Comparison of ENCODE assay signal across 8 cellular contexts in the genomic region with DNA sequence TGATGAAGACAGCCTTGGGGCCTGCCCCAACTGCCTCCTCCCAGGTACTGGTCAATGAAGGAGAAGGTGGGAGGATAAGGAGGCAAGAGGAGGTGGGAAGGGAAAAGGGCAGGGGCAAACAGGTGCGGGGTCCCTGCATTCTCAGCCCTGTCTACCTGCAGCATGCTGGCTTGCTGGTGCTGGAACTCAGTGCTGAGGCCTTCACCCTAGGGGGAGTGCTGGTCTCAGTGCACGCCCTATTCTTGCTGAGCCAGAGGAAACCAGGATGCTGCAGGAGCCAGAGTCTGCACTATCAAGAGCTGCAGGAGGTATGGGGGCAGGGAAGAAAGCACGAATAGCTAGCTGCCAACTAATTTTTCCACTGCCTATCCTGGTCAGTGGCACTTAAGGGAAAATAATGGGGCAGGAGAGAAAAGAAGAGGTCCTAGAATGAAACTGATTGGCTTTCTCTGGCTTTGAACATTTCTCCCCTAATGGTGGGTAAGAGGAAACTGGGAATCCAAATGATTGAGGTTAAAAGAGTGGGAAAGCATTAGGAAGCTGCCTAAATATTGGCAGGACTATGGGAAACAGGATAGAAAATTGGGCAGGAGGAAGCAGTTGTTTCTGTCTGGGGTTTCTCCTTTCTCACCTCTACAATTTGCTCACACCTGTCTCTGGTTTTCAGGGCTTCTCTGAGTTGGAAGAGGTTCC. TPM values are rescaled to one million over a fixed set of nuclear protein-coding genes. Genes with fewer than 3 reads are reported as not detected.
DNase-seq lines count a peak whose midpoint lies in the region; ATAC-seq and TF ChIP-seq lines count a peak whose summit lies in the region.

No MANE protein-coding gene starts in this region.

- no peak overlapping the region for H3K27ac ChIP-seq in HEK293 (ENCODE audit: extremely low read depth, low read depth, low read length)
- peak overlapping the region; percentile 99 for H3K27ac ChIP-seq in angular gyrus (ENCODE audit: low read depth, low read length)
- peak overlapping the region; percentile 13 for H3K27ac ChIP-seq in mesendoderm (ENCODE audit: low read depth, low read length)

- H2AK5ac ChIP-seq in mesendoderm (ENCODE audit: low read length), result no peak overlapping the region

- peak overlapping the region; percentile 79 for H3K9ac ChIP-seq in mesendoderm (ENCODE audit: low read length)

- peak overlapping the region; percentile 59 for H3K4ac ChIP-seq in mesendoderm (ENCODE audit: low read depth, low read length)

- peak overlapping the region; percentile 4 for H2BK15ac ChIP-seq in mesendoderm (replicated peaks; ENCODE audit: low read depth)

- no peak overlapping the region for H2BK5ac ChIP-seq in mesendoderm (ENCODE audit: low read length)

- H4K8ac ChIP-seq in mesendoderm (ENCODE audit: low read depth, low read length), result no peak overlapping the region

- no peak overlapping the region for H3K23ac ChIP-seq in mesendoderm (ENCODE audit: low read length)

- DNase-seq in BE2C (no peak), mesendoderm (peak; percentile 73)

- H2BK120ac ChIP-seq in mesendoderm (ENCODE audit: low read depth, low read length), result no peak overlapping the region

- ATAC-seq in GM19467 (IDR thresholded peaks at IDR 0.05; ENCODE audit: unreplicated experiment) (no peak), HG03159 (IDR thresholded peaks at IDR 0.05; ENCODE audit: unreplicated experiment) (no peak), HG02623 (IDR thresholded peaks at IDR 0.05; ENCODE audit: unreplicated experiment) (no peak), GM21528 (IDR thresholded peaks at IDR 0.05; ENCODE audit: low FRiP score, unreplicated experiment) (no peak)

- no peaks in the 10 kb centered on the region for H3K79me2 ChIP-seq in mesendoderm (ENCODE audit: control insufficient read depth, insufficient read depth, low read length)

- H3K36me3 ChIP-seq in BE2C (no peaks in the 10 kb centered on the region), HEK293 (ENCODE audit: control insufficient read depth in 2 of 2, insufficient read depth in 1 of 2, low read length in 2 of 2) (no peaks in the 10 kb centered on the region), mesendoderm (ENCODE audit: control insufficient read depth, insufficient read depth, low read length) (no peaks in the 10 kb centered on the region)

- no peaks in the 10 kb centered on the region for H3K79me1 ChIP-seq in mesendoderm (ENCODE audit: low read length)

- peak overlapping the region; percentile 78 for H3K4me3 ChIP-seq in BE2C (ENCODE audit: low read depth, low read length)
- H3K4me3 ChIP-seq in HEK293 (ENCODE audit: low read depth, low read length), result no peak overlapping the region; the same call in 1 of the 2 replicates
- no peak overlapping the region for H3K4me3 ChIP-seq in mesendoderm (ENCODE audit: low read length)

- no peak overlapping the region for H4K5ac ChIP-seq in mesendoderm (ENCODE audit: low read length)

- no peaks in the 10 kb centered on the region for H3K27me3 ChIP-seq in BE2C
- no peaks in the 10 kb centered on the region for H3K27me3 ChIP-seq in mesendoderm (ENCODE audit: insufficient read depth, low read length, poor library complexity)

- H3K9me3 ChIP-seq in BE2C (no peaks in the 10 kb centered on the region), HEK293 (ENCODE audit: control insufficient read depth, insufficient read depth, low read depth, low read length) (no peaks in the 10 kb centered on the region)

- CTCF ChIA-PET in HEK293 (lab: Yijun Ruan, JAX), result interaction anchor here (0.5 to 10.4 kb wide), 16 partner anchors 9 to 465 kb away, joined by 3 to 175 read pairs (median 13); a partner anchor contains a TSS

- H3K4me1 ChIP-seq in BE2C, result peaks cover 35% of the 10 kb centered on the region
- peaks cover 25% of the 10 kb centered on the region for H3K4me1 ChIP-seq in HEK293 (ENCODE audit: control insufficient read depth, insufficient read depth, low read length)
- peaks cover 14% of the 10 kb centered on the region for H3K4me1 ChIP-seq in mesendoderm (ENCODE audit: control insufficient read depth, low read depth, low read length)

- POLR2A ChIA-PET in HEK293 (lab: Yijun Ruan, JAX), result interaction anchor here (1.3 to 3.2 kb wide), 4 partner anchors 11 to 88 kb away, joined by 3 to 29 read pairs (median 10); a partner anchor contains a TSS

- no CpG with 5 or more reads among the region's 3 CpGs for WGBS in mesendoderm (ENCODE audit: extremely low coverage, insufficient coverage, low lambda C conversion rate)

- TF ChIP-seq CTCF in BE2C (IDR thresholded peaks at IDR 0.05; ENCODE audit: low read depth, low read length) (no peak), HEK293 (tag by site-specific recombination; IDR thresholded peaks at IDR 0.05) (no peak)

- peak overlapping the region; percentile 82 for H3K18ac ChIP-seq in mesendoderm (ENCODE audit: low read length)

- peak overlapping the region; percentile 1 for H3K4me2 ChIP-seq in mesendoderm (ENCODE audit: low read length)

- H3K56ac ChIP-seq in mesendoderm (ENCODE audit: low read length), result peak overlapping the region; percentile 90

TF ChIP-seq in HEK293, 187 proteins besides CTCF, POLR2A, EP300 and RAD21:
- TF ChIP-seq GLIS1 (tag by site-specific recombination; IDR thresholded peaks at IDR 0.05), result peak; percentile 56; the same call in 1 of the 2 replicates
- no peak for TF ChIP-seq ZNF324 (tag by site-specific recombination; IDR thresholded peaks at IDR 0.05)
- TF ChIP-seq ZIC2 (tag by site-specific recombination; IDR thresholded peaks at IDR 0.05), result peak; percentile 64
- TF ChIP-seq ZNF521 (tag by site-specific recombination; IDR thresholded peaks at IDR 0.05), result no peak
- TF ChIP-seq ZSCAN16 (tag by site-specific recombination; IDR thresholded peaks at IDR 0.05), result no peak
- TF ChIP-seq ZNF391 (tag by site-specific recombination; IDR thresholded peaks at IDR 0.05; ENCODE audit: borderline replicate concordance, low read depth), result no peak
- no peak for TF ChIP-seq ZNF510 (tag by site-specific recombination; IDR thresholded peaks at IDR 0.05; ENCODE audit: insufficient replicate concordance)

RNA-seq across cellular contexts. Expression of a gene that starts 1.8 kb away (rescaled TPM):
- 4.6 TPM for polyA plus RNA-seq in BE2C (2012; ENCODE audit: insufficient read depth, insufficient read length, low read depth)
- 1.1 TPM for polyA plus RNA-seq in mesendoderm (2013, experiment 1 of 2)
- polyA plus RNA-seq in mesendoderm (2013, experiment 2 of 2), result 1.2 TPM

RNA-seq across cellular contexts. Expression of a gene that starts 4.2 kb away (rescaled TPM):
- polyA plus RNA-seq in BE2C (2012; ENCODE audit: insufficient read depth, insufficient read length, low read depth), result 78.8 TPM
- polyA plus RNA-seq in mesendoderm (2013, experiment 1 of 2), result 43.6 TPM
- polyA plus RNA-seq in mesendoderm (2013, experiment 2 of 2), result 45.1 TPM

RNA-seq across cellular contexts. Expression of a gene that starts 32.5 kb away (rescaled TPM):
- 41.9 TPM for polyA plus RNA-seq in BE2C (2012; ENCODE audit: insufficient read depth, insufficient read length, low read depth)
- polyA plus RNA-seq in mesendoderm (2013, experiment 1 of 2), result 29.5 TPM
- polyA plus RNA-seq in mesendoderm (2013, experiment 2 of 2), result 26.2 TPM

RNA-seq across cellular contexts. Expression of a gene that starts 45.0 kb away (rescaled TPM):
- polyA plus RNA-seq in BE2C (2012; ENCODE audit: insufficient read depth, insufficient read length, low read depth), result not detected
- not detected for polyA plus RNA-seq in mesendoderm (2013, experiment 1 of 2)
- polyA plus RNA-seq in mesendoderm (2013, experiment 2 of 2), result not detected

RNA-seq across cellular contexts. Expression of a gene that starts 53.2 kb away (rescaled TPM):
- not detected for polyA plus RNA-seq in BE2C (2012; ENCODE audit: insufficient read depth, insufficient read length, low read depth)
- 0.01 TPM for polyA plus RNA-seq in mesendoderm (2013, experiment 1 of 2)
- 0.01 TPM for polyA plus RNA-seq in mesendoderm (2013, experiment 2 of 2)
